Comparison of ENCODE assay signal across 25 cellular contexts in the genomic region with DNA sequence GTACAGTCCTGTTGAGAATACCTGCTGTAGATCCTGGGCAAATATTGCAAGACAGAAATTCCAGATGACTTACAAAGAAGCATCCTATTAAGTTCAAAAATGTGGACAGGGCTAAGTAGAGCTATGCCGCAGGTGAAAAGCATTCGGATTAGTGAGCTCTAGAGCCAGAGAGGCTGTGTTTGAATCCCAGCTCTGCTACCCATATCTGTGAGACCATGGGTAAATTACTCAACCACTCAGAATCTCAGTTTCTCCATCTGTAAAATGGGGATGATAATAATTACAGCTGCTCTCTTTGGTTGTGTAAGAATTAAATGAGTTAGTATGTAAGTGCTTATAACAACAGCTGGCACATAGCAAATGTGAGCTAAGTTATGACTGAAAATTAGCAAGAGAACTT. TPM values are rescaled to one million over a fixed set of nuclear protein-coding genes. Genes with fewer than 3 reads are reported as not detected.
DNase-seq lines count a peak whose midpoint lies in the region; ATAC-seq, FAIRE-seq and TF ChIP-seq lines count a peak whose summit lies in the region.
"Had no signal": no experiment of that assay in that cellular context is flagged by ENCODE, and none has a peak within 500 bp of the region (broad histone marks: within the 10 kb centered on the region; RNA-seq: fewer than 3 reads in every experiment).

No MANE protein-coding gene starts in this region.

- H3K79me1 ChIP-seq in trophoblast cell (ENCODE audit: low read length), result peaks cover 9% of the 10 kb centered on the region

- no peak overlapping the region for H3K18ac ChIP-seq in trophoblast cell (ENCODE audit: low read length)

- TF ChIP-seq CTCF in right atrium auricular region (IDR thresholded peaks at IDR 0.05) (no peak), A549 (IDR thresholded peaks at IDR 0.05) (no peak)

- 98% methylated on average over 2 of the region's 2 CpGs for WGBS in A549 (ENCODE audit: missing lambda C conversion rate)
- no CpG with 5 or more reads among the region's 2 CpGs for WGBS in trophoblast cell (ENCODE audit: extremely low coverage, insufficient coverage, insufficient read length)

- DNase-seq in right atrium auricular region (ENCODE audit: low spot score) (no peak), left cardiac atrium (no peak), A549 (ENCODE audit: low read depth in 1 of 2, low spot score in 1 of 2) (no peak), trophoblast cell (peak; percentile 84 to 97)
- DNase-seq: ACHN; BE2C; C1 segment of cervical spinal cord; CD4-positive, alpha-beta memory T cell; CD4-positive, CD25-positive, alpha-beta regulatory T cell; CD8-positive, alpha-beta memory T cell; COR-L47; DMS 273 treated with DMSO at 0.1 percent for 48 hours; DMS153; DMS53; DMS79; DND-41; EL; GDM1 had no signal

- no peak overlapping the region for H3K4ac ChIP-seq in trophoblast cell (ENCODE audit: low read depth, low read length)

- no peak overlapping the region for H3K14ac ChIP-seq in trophoblast cell (ENCODE audit: low read length)

- no peak overlapping the region for H2AK5ac ChIP-seq in trophoblast cell (ENCODE audit: low read length)

- no peaks in the 10 kb centered on the region for H3K36me3 ChIP-seq in right atrium auricular region
- H3K36me3 ChIP-seq in trophoblast cell (ENCODE audit: control insufficient read depth in 1 of 2, insufficient read depth in 2 of 2, low read length in 2 of 2), result no peaks in the 10 kb centered on the region

- no peaks in the 10 kb centered on the region for H3K79me2 ChIP-seq in trophoblast cell (ENCODE audit: control insufficient read depth, insufficient read depth, low read length, poor library complexity)

- H4K91ac ChIP-seq in trophoblast cell (ENCODE audit: low read depth, low read length), result no peak overlapping the region

- no peak overlapping the region for H2BK12ac ChIP-seq in trophoblast cell (ENCODE audit: low read length)

- H3K4me1 ChIP-seq in right atrium auricular region (peaks cover 0 to 38% of the 10 kb centered on the region in 2 donors), A549 (peaks cover 4% of the 10 kb centered on the region; the same call in 2 of the 3 replicates), trophoblast cell (ENCODE audit: control insufficient read depth in 1 of 2, insufficient read depth in 2 of 2, low read length in 2 of 2) (peaks cover 4 to 9% of the 10 kb centered on the region in 2 experiments)
- H3K4me1 ChIP-seq: BE2C had no signal

- intact Hi-C loops in left cardiac atrium (cut with DNase I), result no loop called here

- no peak overlapping the region for H2AFZ ChIP-seq in trophoblast cell (ENCODE audit: insufficient read depth, low read length, poor library complexity)

- POLR2A ChIA-PET in A549 (lab: Yijun Ruan, JAX), result interaction anchor here (0.6 kb wide), 2 partner anchors 12 to 128 kb away, joined by 3 read pairs; no protein-coding TSS in a partner anchor

- H4K8ac ChIP-seq in trophoblast cell (ENCODE audit: low read depth, low read length), result no peak overlapping the region

- H3K27me3 ChIP-seq in right atrium auricular region (no peaks in the 10 kb centered on the region), trophoblast cell (ENCODE audit: insufficient read depth, low read length) (peaks cover 20% of the 10 kb centered on the region)
- H3K27me3 ChIP-seq: BE2C, BLaER1 had no signal

- H3K4me3 ChIP-seq in right atrium auricular region (no peak overlapping the region), A549 (no peak overlapping the region), trophoblast cell (ENCODE audit: low read depth, low read length) (no peak overlapping the region)
- H3K4me3 ChIP-seq: BLaER1, GM12878 had no signal

- no peak overlapping the region for H4K12ac ChIP-seq in trophoblast cell (ENCODE audit: low read depth, low read length)

- H2BK120ac ChIP-seq in trophoblast cell (ENCODE audit: insufficient read depth, low read length, poor library complexity), result no peak overlapping the region

- peak; percentile 77 for FAIRE-seq in A549 (lab: Jason Lieb, UNC)
- FAIRE-seq: GM12878, GM12892, GM18507 had no signal

- no peak for TF ChIP-seq EP300 in A549 (IDR thresholded peaks at IDR 0.05)

- no peak overlapping the region for H3K23ac ChIP-seq in trophoblast cell (ENCODE audit: low read length)

- no peak overlapping the region for H2BK5ac ChIP-seq in trophoblast cell (ENCODE audit: low read depth, low read length, poor library complexity)

- H3K27ac ChIP-seq in right atrium auricular region (peak overlapping the region; percentile 22), A549 (no peak overlapping the region), trophoblast cell (ENCODE audit: low read depth, low read length) (no peak overlapping the region)
- H3K27ac ChIP-seq: 22Rv1, BLaER1 had no signal

- no peak for TF ChIP-seq POLR2A in A549 (IDR thresholded peaks at IDR 0.05; ENCODE audit: low read length)

- no peak for TF ChIP-seq RAD21 in A549 (conservative IDR thresholded peaks at IDR 0.05 in 1 of 2, IDR thresholded peaks at IDR 0.05 in 1 of 2)

- ATAC-seq in left cardiac atrium (no peak), A549 (no peak), HG03354 (IDR thresholded peaks at IDR 0.05; ENCODE audit: poor library complexity, severe bottlenecking, unreplicated experiment) (no peak)
- ATAC-seq: GM12878 had no signal

- H3K4me2 ChIP-seq in A549 (no peak overlapping the region), trophoblast cell (ENCODE audit: low read length) (no peak overlapping the region)
- H3K4me2 ChIP-seq: BLaER1 had no signal

- H3K9me3 ChIP-seq in right atrium auricular region (no peaks in the 10 kb centered on the region), A549 (0 out of 3 replicates have a peak, but pooled peaks cover 3% of the 10 kb centered on the region), trophoblast cell (ENCODE audit: insufficient read depth, low read depth, low read length) (peaks cover 2% of the 10 kb centered on the region)
- H3K9me3 ChIP-seq: BE2C, BLaER1 had no signal

- H3K9ac ChIP-seq in trophoblast cell (ENCODE audit: low read length), result no peak overlapping the region
- H3K9ac ChIP-seq: BLaER1 had no signal

- CTCF ChIA-PET in A549 (lab: Yijun Ruan, JAX), result interaction anchor here (0.6 to 8.8 kb wide), 6 partner anchors 10 to 267 kb away, joined by 4 to 85 read pairs (median 6); no protein-coding TSS in a partner anchor

TF ChIP-seq in A549, 52 proteins besides CTCF, POLR2A, EP300 and RAD21:
- TF ChIP-seq ZC3H11A (IDR thresholded peaks at IDR 0.05), result no peak
- TF ChIP-seq, protein P1, sequence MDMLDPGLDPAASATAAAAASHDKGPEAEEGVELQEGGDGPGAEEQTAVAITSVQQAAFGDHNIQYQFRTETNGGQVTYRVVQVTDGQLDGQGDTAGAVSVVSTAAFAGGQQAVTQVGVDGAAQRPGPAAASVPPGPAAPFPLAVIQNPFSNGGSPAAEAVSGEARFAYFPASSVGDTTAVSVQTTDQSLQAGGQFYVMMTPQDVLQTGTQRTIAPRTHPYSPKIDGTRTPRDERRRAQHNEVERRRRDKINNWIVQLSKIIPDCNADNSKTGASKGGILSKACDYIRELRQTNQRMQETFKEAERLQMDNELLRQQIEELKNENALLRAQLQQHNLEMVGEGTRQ (IDR thresholded peaks at IDR 0.05), result no peak
- no peak for TF ChIP-seq PHF8 (IDR thresholded peaks at IDR 0.05; ENCODE audit: borderline replicate concordance, low read depth)
- TF ChIP-seq NR3C1 (IDR thresholded peaks at IDR 0.05), result no peak
- TF ChIP-seq RARB (CRISPR knock-in tag; IDR thresholded peaks at IDR 0.05), result no peak
- no peak for TF ChIP-seq MAX (IDR thresholded peaks at IDR 0.05)
- TF ChIP-seq PBX3 (IDR thresholded peaks at IDR 0.05), result no peak
- no peak for TF ChIP-seq MYC (IDR thresholded peaks at IDR 0.05; ENCODE audit: borderline replicate concordance, low read length)
- TF ChIP-seq BHLHE40 (IDR thresholded peaks at IDR 0.05; ENCODE audit: low read depth, low read length), result no peak
- TF ChIP-seq HOXB5 (CRISPR knock-in tag; IDR thresholded peaks at IDR 0.05), result no peak
- no peak for TF ChIP-seq GATA3 (IDR thresholded peaks at IDR 0.05; ENCODE audit: borderline replicate concordance)
- TF ChIP-seq SMC3 (IDR thresholded peaks at IDR 0.05), result no peak
- no peak for TF ChIP-seq ESRRA (IDR thresholded peaks at IDR 0.05; ENCODE audit: borderline replicate concordance, low read length)
- no peak for TF ChIP-seq HOXB13 (CRISPR knock-in tag; IDR thresholded peaks at IDR 0.05; ENCODE audit: low read depth)
- TF ChIP-seq HOXA7 (CRISPR knock-in tag; IDR thresholded peaks at IDR 0.05), result no peak
- no peak for TF ChIP-seq TFCP2L1 (CRISPR knock-in tag; IDR thresholded peaks at IDR 0.05)
- no peak for TF ChIP-seq EHMT2 (IDR thresholded peaks at IDR 0.05; ENCODE audit: low read depth)
- TF ChIP-seq HEYL (CRISPR knock-in tag; IDR thresholded peaks at IDR 0.05), result no peak
- TF ChIP-seq JUN (IDR thresholded peaks at IDR 0.05), result no peak

RNA-seq across cellular contexts. Expression of gene ADAMTS7, which starts 3.9 kb away (rescaled TPM):
- total RNA-seq in right atrium auricular region (10 to 100 TPM; 20.8 to 39.2 TPM), left cardiac atrium (10 to 100 TPM; 35.8 to 45.9 TPM)
- polyA plus RNA-seq in A549 (2011; rRNA removed) (1.5 and 2.0 TPM in 2 replicates), A549 (2017; fragmentation: RNase III; extraction: RNeasy Plus Mini Kit Qiagen cat#74134 plus additional on column Dnase treatment) (2.7 to 3.2 TPM (median 2.9 TPM) in 3 replicates)
- polyA plus RNA-seq in A549 (2012; cell fraction: cytosol; rRNA removed), result 2.2 and 3.3 TPM in 2 replicates
- polyA plus RNA-seq in A549 (2012; cell fraction: nucleus; rRNA removed), result 18.1 and 22.2 TPM in 2 replicates
- 3.2 and 5.5 TPM in 2 replicates for polyA minus RNA-seq in A549 (2011; rRNA and poly(A)+ RNA removed)
- polyA plus RNA-seq in trophoblast cell (2013), result 11.3 and 12.3 TPM in 2 replicates
- total RNA-seq: CD4-positive, alpha-beta memory T cell; CD4-positive, CD25-positive, alpha-beta regulatory T cell had no signal
- polyA plus RNA-seq: CD14-positive monocyte; CD4-positive, alpha-beta memory T cell; CD4-positive, CD25-positive, alpha-beta regulatory T cell; CD8-positive, alpha-beta memory T cell had no signal

Comparison
In these comparisons a context has a peak if more than half of its experiments do, and no peak if none do; other contexts are left out.
1. DNase-seq: peak in trophoblast cell (2 of 2); none in right atrium auricular region (single experiment), left cardiac atrium (single experiment) and A549 (0 of 2).
2. H3K27ac ChIP-seq: peak in right atrium auricular region (2 of 2); none in A549 (0 of 2) and trophoblast cell (single experiment).